ENCODE assay signal across 11 cellular contexts in the genomic region with DNA sequence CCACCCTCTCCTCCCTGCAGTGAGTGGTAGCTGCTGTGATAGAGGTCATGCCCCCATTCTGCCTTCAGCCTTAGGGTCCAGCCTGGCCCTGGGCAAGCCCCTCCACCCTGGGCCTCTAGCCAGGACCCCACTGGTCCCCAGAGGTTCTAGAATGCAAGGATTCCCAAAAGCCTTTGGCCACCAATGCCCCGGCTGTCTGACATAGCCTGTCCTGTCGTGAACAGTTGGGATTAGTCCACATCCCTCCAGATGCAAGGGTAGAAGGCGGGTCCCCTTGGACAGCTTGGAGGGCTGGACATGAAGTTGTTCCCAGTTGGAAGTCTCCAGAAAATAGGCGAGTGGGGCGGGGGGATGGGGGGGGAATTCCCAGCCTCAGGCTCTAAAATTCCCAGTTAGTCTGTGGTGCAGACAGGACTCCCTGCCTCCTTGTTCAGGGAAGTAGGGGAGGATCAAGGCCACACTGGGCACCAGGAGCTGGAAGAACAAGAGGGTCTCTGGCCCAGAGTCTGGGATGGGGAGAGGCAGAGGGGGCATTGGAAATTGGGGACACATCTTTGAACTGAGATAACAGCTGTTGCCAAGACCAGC. TPM values are rescaled to one million over a fixed set of nuclear protein-coding genes. Genes with fewer than 3 reads are reported as not detected.
DNase-seq lines count a peak whose midpoint lies in the region; ATAC-seq and TF ChIP-seq lines count a peak whose summit lies in the region.
"Had no signal": no experiment of that assay in that cellular context is flagged by ENCODE, and none has a peak within 500 bp of the region (broad histone marks: within the 10 kb centered on the region; RNA-seq: fewer than 3 reads in every experiment).

No MANE protein-coding gene starts in this region.

- H3K4me1 ChIP-seq in prostate gland (replicated peaks) = no peaks in the 10 kb centered on the region

- no peak overlapping the region for H3K27ac ChIP-seq in prostate gland

- H3K36me3 Mint-ChIP-seq in activated CD4-positive, alpha-beta T cell treated with anti-CD3 and anti-CD28 coated beads for 36 hours (ENCODE audit: low read depth) = no peaks in the 10 kb centered on the region
- no peaks in the 10 kb centered on the region for H3K36me3 Mint-ChIP-seq in activated naive CD8-positive, alpha-beta T cell treated with anti-CD3 and anti-CD28 coated beads, Interleukin-2, amount 50 U/mL, for 24 hours (ENCODE audit: low read depth)
- no peaks in the 10 kb centered on the region for H3K36me3 Mint-ChIP-seq in nephron (ENCODE audit: low read depth)

- TF ChIP-seq POLR2A in prostate gland (IDR thresholded peaks at IDR 0.05) = no peak

- peaks cover 19% of the 10 kb centered on the region for H3K4me1 Mint-ChIP-seq in activated CD4-positive, alpha-beta T cell treated with anti-CD3 and anti-CD28 coated beads for 36 hours
- H3K4me1 Mint-ChIP-seq in activated naive CD8-positive, alpha-beta T cell treated with anti-CD3 and anti-CD28 coated beads, Interleukin-2, amount 50 U/mL, for 24 hours = peaks cover 29% of the 10 kb centered on the region
- H3K4me1 Mint-ChIP-seq in nephron = no peaks in the 10 kb centered on the region

- no peaks in the 10 kb centered on the region for H3K9me3 ChIP-seq in prostate gland

- POLR2A ChIA-PET in activated CD4-positive, alpha-beta T cell treated with anti-CD3 and anti-CD28 coated beads for 36 hours (lab: Charles Lee) = interaction anchor here (0.6 kb wide), 2 partner anchors 44 to 357 kb away, joined by 3 read pairs; no protein-coding TSS in a partner anchor

- no peak for ATAC-seq in activated CD4-positive, alpha-beta T cell treated with anti-CD3 and anti-CD28 coated beads for 36 hours
- no peak for ATAC-seq in activated naive CD8-positive, alpha-beta T cell treated with anti-CD3 and anti-CD28 coated beads, Interleukin-2, amount 50 U/mL, for 24 hours

- no peak overlapping the region for H3K27ac Mint-ChIP-seq in activated CD4-positive, alpha-beta T cell treated with anti-CD3 and anti-CD28 coated beads for 36 hours
- H3K27ac Mint-ChIP-seq in activated naive CD8-positive, alpha-beta T cell treated with anti-CD3 and anti-CD28 coated beads, Interleukin-2, amount 50 U/mL, for 24 hours = no peak overlapping the region
- H3K27ac Mint-ChIP-seq in nephron = no peak overlapping the region

- H3K27me3 Mint-ChIP-seq in activated CD4-positive, alpha-beta T cell treated with anti-CD3 and anti-CD28 coated beads for 36 hours = peaks cover 3% of the 10 kb centered on the region
- peaks cover 2% of the 10 kb centered on the region for H3K27me3 Mint-ChIP-seq in activated naive CD8-positive, alpha-beta T cell treated with anti-CD3 and anti-CD28 coated beads, Interleukin-2, amount 50 U/mL, for 24 hours
- H3K27me3 Mint-ChIP-seq in nephron (ENCODE audit: low read depth) = peaks cover 35% of the 10 kb centered on the region

- H3K4me3 ChIP-seq in prostate gland = no peak overlapping the region

- intact Hi-C loops in activated CD4-positive, alpha-beta T cell treated with anti-CD3 and anti-CD28 coated beads for 36 hours (cut with DNase I, micrococcal nuclease) = loop anchor here (2.0 to 10.0 kb wide), 4 partner anchors 95 to 383 kb away; partner anchors contain the start of genes SGSM1 (in 1 of the 2) and SUSD2 (in 1 of the 2)
- intact Hi-C loops in prostate gland (cut with DNase I) = loop anchor here (5.0 kb wide), 1 partner anchor 80 kb away; no protein-coding TSS in a partner anchor

- no peaks in the 10 kb centered on the region for H3K36me3 ChIP-seq in prostate gland

- WGBS in prostate gland = 82% methylated on average over 5 of the region's 5 CpGs

- CTCF ChIA-PET in activated CD4-positive, alpha-beta T cell treated with anti-CD3 and anti-CD28 coated beads for 36 hours (lab: Charles Lee) = interaction anchor here (0.6 to 2.0 kb wide), 10 partner anchors 16 to 592 kb away, joined by 3 to 12 read pairs (median 4); no protein-coding TSS in a partner anchor

- H3K9me3 Mint-ChIP-seq in activated CD4-positive, alpha-beta T cell treated with anti-CD3 and anti-CD28 coated beads for 36 hours (ENCODE audit: low read depth) = no peaks in the 10 kb centered on the region
- no peaks in the 10 kb centered on the region for H3K9me3 Mint-ChIP-seq in activated naive CD8-positive, alpha-beta T cell treated with anti-CD3 and anti-CD28 coated beads, Interleukin-2, amount 50 U/mL, for 24 hours
- H3K9me3 Mint-ChIP-seq in nephron = no peaks in the 10 kb centered on the region

- no peaks in the 10 kb centered on the region for H3K27me3 ChIP-seq in prostate gland (replicated peaks; ENCODE audit: insufficient read depth)

- H3K4me3 Mint-ChIP-seq in activated CD4-positive, alpha-beta T cell treated with anti-CD3 and anti-CD28 coated beads for 36 hours = peak overlapping the region; percentile 94
- peak overlapping the region; percentile 49 for H3K4me3 Mint-ChIP-seq in activated naive CD8-positive, alpha-beta T cell treated with anti-CD3 and anti-CD28 coated beads, Interleukin-2, amount 50 U/mL, for 24 hours
- peak overlapping the region; percentile 67 to 77 (median 74) for H3K4me3 Mint-ChIP-seq in nephron

- DNase-seq in activated CD4-positive, alpha-beta T cell treated with anti-CD3 and anti-CD28 coated beads for 36 hours = no peak
- DNase-seq in activated CD4-positive, alpha-beta T cell treated with anti-CD3 and anti-CD28 coated beads, Interleukin-2, amount 50 U/mL, for 4 hours = no peak
- peak; percentile 43 for DNase-seq in EH (ENCODE audit: low read depth)
- no peak for DNase-seq in activated naive CD8-positive, alpha-beta T cell treated with anti-CD3 and anti-CD28 coated beads, Interleukin-2, amount 50 U/mL, for 24 hours
- DNase-seq in prostate gland (ENCODE audit: low spot score) = no peak
- DNase-seq in NCI-H1048 (lab: John Stamatoyannopoulos, UW) = no peak
- no peak for DNase-seq in NK-92 treated with Interleukin-12 subunit alpha and Interleukin-12 subunit beta, amount 100 ng/mL, for 24 hours (lab: John Stamatoyannopoulos, UW)
- DNase-seq: COR-L47, NCI-H2081 treated with DMSO at 0.1 percent for 48 hours, NCI-H748 treated with DMSO at 0.1 percent for 48 hours had no signal

- TF ChIP-seq CTCF in nephron (IDR thresholded peaks at IDR 0.05; ENCODE audit: unreplicated experiment in 3 of 3) = no peak
- no peak for TF ChIP-seq CTCF in prostate gland (IDR thresholded peaks at IDR 0.05)

RNA-seq across cellular contexts. Expression of gene ADORA2A, which starts 5.2 kb away (rescaled TPM):
- total RNA-seq in activated CD4-positive, alpha-beta T cell treated with anti-CD3 and anti-CD28 coated beads for 36 hours = 10 to 100 TPM; 30.6 to 31.3 TPM
- 1 to 10 TPM; 2.1 to 3.7 TPM for total RNA-seq in prostate gland

Comparison
In these comparisons a context has a peak if more than half of its experiments do, and no peak if none do; other contexts are left out.
1. RNA of gene ADORA2A, which starts 5.2 kb away (total RNA-seq): 30.6 to 31.3 TPM in activated CD4-positive, alpha-beta T cell treated with anti-CD3 and anti-CD28 coated beads for 36 hours; 2.1 to 3.7 TPM in prostate gland; every median in the first group is over 4 times any median in the second.
2. Peak in every context shown above with its lines, with median percentiles within 50 percentile points of each other: H3K4me3 Mint-ChIP-seq.